In the genomic region with DNA sequence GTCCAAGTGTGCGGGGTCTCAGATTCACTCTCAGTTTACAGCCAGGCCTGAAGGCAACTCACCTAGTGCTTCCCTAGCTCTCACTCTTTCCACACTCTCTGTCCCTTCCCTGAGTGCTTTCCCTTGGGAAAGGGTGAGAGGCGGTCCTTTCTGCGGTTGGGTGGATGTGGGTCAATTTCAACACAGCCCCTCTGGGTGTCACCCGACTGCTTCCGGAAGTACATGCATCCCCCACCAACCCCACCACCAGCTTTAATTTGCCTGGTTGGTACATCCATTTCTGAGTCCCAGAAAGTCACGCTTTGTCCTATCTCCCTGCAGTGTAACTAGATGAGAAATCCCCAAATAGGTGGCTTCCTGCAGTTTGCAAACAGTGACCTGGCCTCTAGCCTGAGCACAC, we compare ENCODE assay signal across 35 cellular contexts.
"Had no signal": no experiment of that assay in that cellular context is flagged by ENCODE, and none has a peak within 500 bp of the region (broad histone marks: within the 10 kb centered on the region; RNA-seq: fewer than 3 reads in every experiment).

No MANE protein-coding gene starts in this region.

- H3K4me1 ChIP-seq: adrenal gland, body of pancreas, breast epithelium had no signal

- H3K4me3 Mint-ChIP-seq: activated CD4-positive, alpha-beta memory T cell treated with anti-CD3 and anti-CD28 coated beads for 36 hours; activated CD4-positive, alpha-beta T cell treated with anti-CD3 and anti-CD28 coated beads, Interleukin-2, amount 10 ng/mL, durations not matched to agents 7 days and 5 days; activated naive CD4-positive, alpha-beta T cell treated with anti-CD3 and anti-CD28 coated beads for 36 hours; activated T-cell treated with anti-CD3 and anti-CD28 coated beads, Interleukin-2, amount 50 U/mL, for 4 hours; activated T-helper 1 cell treated with anti-CD3 and anti-CD28 coated beads, Interleukin-12 subunit alpha, Interleukin-12 subunit beta, Interleukin-2, Interleukin-4 antibody, amounts not matched to agents 30 ng/mL and 10 ng/mL and 1 ng/mL, durations not matched to agents 14 hours and 24 hours and 36 hours had no signal

- DNase-seq: activated CD4-positive, alpha-beta memory T cell treated with anti-CD3 and anti-CD28 coated beads for 36 hours; activated CD4-positive, alpha-beta T cell treated with anti-CD3 and anti-CD28 coated beads for 1 hour; activated CD4-positive, alpha-beta T cell treated with anti-CD3 and anti-CD28 coated beads, Interleukin-2, amount 10 ng/mL, durations not matched to agents 7 days and 5 days; activated CD4-positive, CD25-positive, alpha-beta regulatory T cell; activated CD8-positive, alpha-beta memory T cell treated with anti-CD3 and anti-CD28 coated beads, Interleukin-2, amount 50 U/mL, for 4 hours; activated gamma-delta T cell treated with Interleukin-2 at 50 U/mL for 16 hours; activated naive CD4-positive, alpha-beta T cell treated with anti-CD3 and anti-CD28 coated beads for 36 hours; activated T-cell treated with anti-CD3 and anti-CD28 coated beads for 4 hours; activated T-cell treated with anti-CD3 and anti-CD28 coated beads, Interleukin-2, amount 50 U/mL, for 4 hours; adrenal gland; body of pancreas; NCI-H1105; NCI-H1436; NCI-H187; NCI-H2029 treated with DMSO at 0.1 percent for 48 hours; NCI-H2171 treated with DMSO at 0.1 percent for 48 hours; NCI-H2227 treated with DMSO at 0.1 percent for 48 hours; NCI-H446; NCI-H510A treated with DMSO at 0.1 percent for 48 hours; NCI-H69; NCI-H82; NK-92 treated with Interleukin-12 subunit alpha and Interleukin-12 subunit beta, amount 100 ng/mL, for 24 hours; PC-9; SIG-M5; T-helper 1 cell; T-helper 2 cell; T-helper 9 cell had no signal

- H2AFZ ChIP-seq: PC-9 had no signal

- H3K27ac Mint-ChIP-seq: activated CD4-positive, alpha-beta memory T cell treated with anti-CD3 and anti-CD28 coated beads for 36 hours; activated CD4-positive, alpha-beta T cell treated with anti-CD3 and anti-CD28 coated beads, Interleukin-2, amount 10 ng/mL, durations not matched to agents 7 days and 5 days; activated naive CD4-positive, alpha-beta T cell treated with anti-CD3 and anti-CD28 coated beads for 36 hours; activated naive CD4-positive, alpha-beta T cell treated with anti-CD3 and anti-CD28 coated beads, Interleukin-2, amount 50 U/mL, for 72 hours; activated T-helper 1 cell treated with anti-CD3 and anti-CD28 coated beads, Interleukin-12 subunit alpha, Interleukin-12 subunit beta, Interleukin-2, Interleukin-4 antibody, amounts not matched to agents 30 ng/mL and 10 ng/mL and 1 ng/mL, durations not matched to agents 14 hours and 24 hours and 36 hours had no signal

- H3K27me3 Mint-ChIP-seq: activated CD4-positive, alpha-beta memory T cell treated with anti-CD3 and anti-CD28 coated beads for 36 hours; activated CD4-positive, alpha-beta T cell treated with anti-CD3 and anti-CD28 coated beads, Interleukin-2, amount 10 ng/mL, durations not matched to agents 7 days and 5 days had no signal

- H3K4me1 Mint-ChIP-seq: activated CD4-positive, alpha-beta T cell treated with anti-CD3 and anti-CD28 coated beads, Interleukin-2, amount 10 ng/mL, durations not matched to agents 7 days and 5 days had no signal

- H3K27ac ChIP-seq: adrenal gland, body of pancreas, breast epithelium, PC-9, RWPE1, VCaP had no signal

- H3K4me2 ChIP-seq: PC-9 had no signal

- H3K4me3 ChIP-seq: adrenal gland, body of pancreas, breast epithelium, K562, PC-9 had no signal

- H3K9me3 Mint-ChIP-seq: activated CD4-positive, alpha-beta T cell treated with anti-CD3 and anti-CD28 coated beads, Interleukin-2, amount 10 ng/mL, durations not matched to agents 7 days and 5 days; activated naive CD4-positive, alpha-beta T cell treated with anti-CD3 and anti-CD28 coated beads for 36 hours; activated T-cell treated with anti-CD3 and anti-CD28 coated beads, Interleukin-2, amount 50 U/mL, for 4 hours; activated T-helper 1 cell treated with anti-CD3 and anti-CD28 coated beads, Interleukin-12 subunit alpha, Interleukin-12 subunit beta, Interleukin-2, Interleukin-4 antibody, amounts not matched to agents 30 ng/mL and 10 ng/mL and 1 ng/mL, durations not matched to agents 14 hours and 24 hours and 36 hours had no signal

- ATAC-seq: activated naive CD4-positive, alpha-beta T cell treated with anti-CD3 and anti-CD28 coated beads, Interleukin-2, amount 50 U/mL, for 72 hours; activated T-cell treated with anti-CD3 and anti-CD28 coated beads, Interleukin-2, amount 50 U/mL, for 4 hours; body of pancreas; K562; Right ventricle myocardium inferior; SK-N-SH treated with all-trans-retinoic acid at 6 μM for 48 hours had no signal

- H3K9me3 ChIP-seq: adrenal gland, body of pancreas, breast epithelium had no signal

- H3K27me3 ChIP-seq: adrenal gland, body of pancreas, breast epithelium had no signal

- H3K36me3 ChIP-seq: adrenal gland, breast epithelium had no signal

- H3K36me3 Mint-ChIP-seq: activated CD4-positive, alpha-beta memory T cell treated with anti-CD3 and anti-CD28 coated beads for 36 hours; activated naive CD4-positive, alpha-beta T cell treated with anti-CD3 and anti-CD28 coated beads, Interleukin-2, amount 50 U/mL, for 72 hours had no signal
